Comparison of ENCODE assay signal across 6 cellular contexts in the genomic region with DNA sequence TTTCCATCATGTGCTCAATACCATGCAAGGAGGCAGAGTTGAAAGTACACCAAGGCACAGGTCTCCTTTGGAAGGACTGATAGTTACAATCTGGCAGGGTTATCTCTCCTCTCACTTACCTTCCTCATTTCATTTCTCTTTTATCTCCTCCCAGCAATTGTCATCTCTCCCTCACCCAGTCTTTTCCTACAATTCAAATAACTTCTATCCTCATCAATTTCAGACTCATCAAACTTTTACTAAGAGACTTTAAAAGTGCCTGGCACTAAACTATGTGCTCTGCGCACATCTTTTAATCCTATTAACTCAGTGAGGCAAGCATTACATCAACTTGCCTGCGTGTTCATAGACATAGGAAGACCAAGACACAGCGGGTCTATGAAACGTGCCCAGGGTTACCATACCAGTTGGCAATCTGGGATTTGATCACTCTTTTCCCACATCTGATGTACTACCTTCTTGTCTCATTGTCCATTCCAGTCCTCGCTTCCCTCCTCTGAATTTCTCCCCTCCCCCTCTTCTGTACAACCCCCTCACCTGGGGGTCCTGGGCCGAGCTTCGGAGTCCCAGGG.
DNase-seq lines count a peak whose midpoint lies in the region; ATAC-seq and TF ChIP-seq lines count a peak whose summit lies in the region.

No MANE protein-coding gene starts in this region.

- H3K4me3 ChIP-seq in WI38 (ENCODE audit: low read depth, low read length): peak overlapping the region; percentile 95

- no peak for TF ChIP-seq CTCF in WI38 (IDR thresholded peaks at IDR 0.05; ENCODE audit: low read depth, low read length)

- no peak for ATAC-seq in HG03469 (IDR thresholded peaks at IDR 0.05; ENCODE audit: unreplicated experiment)

- peak; percentile 36 for DNase-seq in HK-2 (ENCODE audit: unreplicated experiment)
- peak; percentile 63 for DNase-seq in left kidney (ENCODE audit: low read depth, low spot score)
- DNase-seq in NCI-H146 (lab: John Stamatoyannopoulos, UW): no peak
- DNase-seq in foreskin melanocyte: no peak

Comparison
In these comparisons a context has a peak if more than half of its experiments do, and no peak if none do; other contexts are left out.
1. DNase-seq: peak in HK-2 (single experiment) and left kidney (single experiment); none in NCI-H146 (single experiment) and foreskin melanocyte (single experiment).